Comparison of ENCODE assay signal across 2 cellular contexts in genomic region chr3:43978708-43979107, GRCh38.
TF ChIP-seq lines count a peak whose summit lies in the region.

No MANE protein-coding gene starts in this region.

TF ChIP-seq in GM23338, 12 proteins besides CTCF, POLR2A, EP300 and RAD21:
- no peak for TF ChIP-seq REST (IDR thresholded peaks at IDR 0.05; ENCODE audit: unreplicated experiment)
- peak; percentile 61 for TF ChIP-seq NANOG (IDR thresholded peaks at IDR 0.05; ENCODE audit: borderline replicate concordance)

TF ChIP-seq in WTC11, 78 proteins besides CTCF, POLR2A, EP300 and RAD21 (continued from another document):
- TF ChIP-seq ZNF425 (CRISPR knock-in tag; conservative IDR thresholded peaks at IDR 0.05) = no peak
- no peak for TF ChIP-seq AR (CRISPR knock-in tag; IDR thresholded peaks at IDR 0.05)
